ENCODE assay signal across 1 cellular context in the genomic region with DNA sequence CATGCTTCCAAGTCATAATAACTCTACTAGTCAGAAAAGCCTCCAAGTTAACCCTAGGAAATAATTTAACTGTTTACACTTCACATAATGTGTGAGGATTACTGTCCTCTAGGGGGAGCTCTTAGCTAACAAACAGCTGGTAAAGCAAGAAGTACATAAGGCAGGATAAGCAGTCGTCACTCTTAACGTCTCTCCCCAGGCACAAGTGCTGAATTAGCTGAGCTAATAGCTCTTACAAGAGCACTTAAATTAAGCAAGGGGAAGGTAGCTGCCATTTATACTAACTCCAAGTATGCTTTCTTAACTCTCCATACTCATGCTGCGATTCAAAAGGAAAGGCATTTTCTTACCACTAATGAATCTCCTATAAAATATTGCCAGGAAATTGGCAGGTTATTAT.
TF ChIP-seq lines count a peak whose summit lies in the region.

No MANE protein-coding gene starts in this region.

TF ChIP-seq in HEK293, 187 proteins besides CTCF, POLR2A, EP300 and RAD21 (continued from another document):
- TF ChIP-seq, protein P1, sequence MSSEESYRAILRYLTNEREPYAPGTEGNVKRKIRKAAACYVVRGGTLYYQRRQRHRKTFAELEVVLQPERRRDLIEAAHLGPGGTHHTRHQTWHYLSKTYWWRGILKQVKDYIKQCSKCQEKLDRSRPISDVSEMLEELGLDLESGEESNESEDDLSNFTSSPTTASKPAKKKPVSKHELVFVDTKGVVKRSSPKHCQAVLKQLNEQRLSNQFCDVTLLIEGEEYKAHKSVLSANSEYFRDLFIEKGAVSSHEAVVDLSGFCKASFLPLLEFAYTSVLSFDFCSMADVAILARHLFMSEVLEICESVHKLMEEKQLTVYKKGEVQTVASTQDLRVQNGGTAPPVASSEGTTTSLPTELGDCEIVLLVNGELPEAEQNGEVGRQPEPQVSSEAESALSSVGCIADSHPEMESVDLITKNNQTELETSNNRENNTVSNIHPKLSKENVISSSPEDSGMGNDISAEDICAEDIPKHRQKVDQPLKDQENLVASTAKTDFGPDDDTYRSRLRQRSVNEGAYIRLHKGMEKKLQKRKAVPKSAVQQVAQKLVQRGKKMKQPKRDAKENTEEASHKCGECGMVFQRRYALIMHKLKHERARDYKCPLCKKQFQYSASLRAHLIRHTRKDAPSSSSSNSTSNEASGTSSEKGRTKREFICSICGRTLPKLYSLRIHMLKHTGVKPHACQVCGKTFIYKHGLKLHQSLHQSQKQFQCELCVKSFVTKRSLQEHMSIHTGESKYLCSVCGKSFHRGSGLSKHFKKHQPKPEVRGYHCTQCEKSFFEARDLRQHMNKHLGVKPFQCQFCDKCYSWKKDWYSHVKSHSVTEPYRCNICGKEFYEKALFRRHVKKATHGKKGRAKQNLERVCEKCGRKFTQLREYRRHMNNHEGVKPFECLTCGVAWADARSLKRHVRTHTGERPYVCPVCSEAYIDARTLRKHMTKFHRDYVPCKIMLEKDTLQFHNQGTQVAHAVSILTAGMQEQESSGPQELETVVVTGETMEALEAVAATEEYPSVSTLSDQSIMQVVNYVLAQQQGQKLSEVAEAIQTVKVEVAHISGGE (tag by site-specific recombination; conservative IDR thresholded peaks at IDR 0.05; ENCODE audit: low read depth) = no peak
- TF ChIP-seq ZNF768 (tag by site-specific recombination; IDR thresholded peaks at IDR 0.05) (no peak), ZNF658 (tag by site-specific recombination; IDR thresholded peaks at IDR 0.05) (no peak), ZNF501 (tag by site-specific recombination; IDR thresholded peaks at IDR 0.05) (0 out of 2 replicates have a peak, but pooled peaks have one; percentile 47), ZNF610 (tag by site-specific recombination; IDR thresholded peaks at IDR 0.05; ENCODE audit: borderline replicate concordance) (no peak), SP7 (tag by site-specific recombination; IDR thresholded peaks at IDR 0.05) (peak; percentile 55; the same call in 1 of the 2 replicates), ZNF629 (tag by site-specific recombination; IDR thresholded peaks at IDR 0.05) (peak; percentile 40; the same call in 1 of the 2 replicates), HOXC10 (CRISPR knock-in tag; IDR thresholded peaks at IDR 0.05) (no peak), ZNF624 (tag by site-specific recombination; IDR thresholded peaks at IDR 0.05) (no peak), ZNF114 (tag by site-specific recombination; IDR thresholded peaks at IDR 0.05) (no peak), ZNF239 (tag by site-specific recombination; IDR thresholded peaks at IDR 0.05) (no peak), ZBTB17 (tag by site-specific recombination; IDR thresholded peaks at IDR 0.05) (peak; percentile 45; the same call in 1 of the 2 replicates), ZFP69B (tag by site-specific recombination; IDR thresholded peaks at IDR 0.05) (no peak), ZXDB (tag by site-specific recombination; IDR thresholded peaks at IDR 0.05) (no peak), ZNF654 (tag by site-specific recombination; IDR thresholded peaks at IDR 0.05; ENCODE audit: low read depth) (peak; percentile 97), KLF8 (tag by site-specific recombination; IDR thresholded peaks at IDR 0.05) (0 out of 2 replicates have a peak, but pooled peaks have one; percentile 17), ZNF792 (tag by site-specific recombination; IDR thresholded peaks at IDR 0.05) (peak; percentile 78; the same call in 1 of the 2 replicates), ZNF16 (tag by site-specific recombination; IDR thresholded peaks at IDR 0.05; ENCODE audit: low read depth) (no peak)
- TF ChIP-seq, protein P2, sequence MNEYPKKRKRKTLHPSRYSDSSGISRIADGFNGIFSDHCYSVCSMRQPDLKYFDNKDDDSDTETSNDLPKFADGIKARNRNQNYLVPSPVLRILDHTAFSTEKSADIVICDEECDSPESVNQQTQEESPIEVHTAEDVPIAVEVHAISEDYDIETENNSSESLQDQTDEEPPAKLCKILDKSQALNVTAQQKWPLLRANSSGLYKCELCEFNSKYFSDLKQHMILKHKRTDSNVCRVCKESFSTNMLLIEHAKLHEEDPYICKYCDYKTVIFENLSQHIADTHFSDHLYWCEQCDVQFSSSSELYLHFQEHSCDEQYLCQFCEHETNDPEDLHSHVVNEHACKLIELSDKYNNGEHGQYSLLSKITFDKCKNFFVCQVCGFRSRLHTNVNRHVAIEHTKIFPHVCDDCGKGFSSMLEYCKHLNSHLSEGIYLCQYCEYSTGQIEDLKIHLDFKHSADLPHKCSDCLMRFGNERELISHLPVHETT (tag by site-specific recombination; IDR thresholded peaks at IDR 0.05) = peak; percentile 74
- TF ChIP-seq, protein P3, sequence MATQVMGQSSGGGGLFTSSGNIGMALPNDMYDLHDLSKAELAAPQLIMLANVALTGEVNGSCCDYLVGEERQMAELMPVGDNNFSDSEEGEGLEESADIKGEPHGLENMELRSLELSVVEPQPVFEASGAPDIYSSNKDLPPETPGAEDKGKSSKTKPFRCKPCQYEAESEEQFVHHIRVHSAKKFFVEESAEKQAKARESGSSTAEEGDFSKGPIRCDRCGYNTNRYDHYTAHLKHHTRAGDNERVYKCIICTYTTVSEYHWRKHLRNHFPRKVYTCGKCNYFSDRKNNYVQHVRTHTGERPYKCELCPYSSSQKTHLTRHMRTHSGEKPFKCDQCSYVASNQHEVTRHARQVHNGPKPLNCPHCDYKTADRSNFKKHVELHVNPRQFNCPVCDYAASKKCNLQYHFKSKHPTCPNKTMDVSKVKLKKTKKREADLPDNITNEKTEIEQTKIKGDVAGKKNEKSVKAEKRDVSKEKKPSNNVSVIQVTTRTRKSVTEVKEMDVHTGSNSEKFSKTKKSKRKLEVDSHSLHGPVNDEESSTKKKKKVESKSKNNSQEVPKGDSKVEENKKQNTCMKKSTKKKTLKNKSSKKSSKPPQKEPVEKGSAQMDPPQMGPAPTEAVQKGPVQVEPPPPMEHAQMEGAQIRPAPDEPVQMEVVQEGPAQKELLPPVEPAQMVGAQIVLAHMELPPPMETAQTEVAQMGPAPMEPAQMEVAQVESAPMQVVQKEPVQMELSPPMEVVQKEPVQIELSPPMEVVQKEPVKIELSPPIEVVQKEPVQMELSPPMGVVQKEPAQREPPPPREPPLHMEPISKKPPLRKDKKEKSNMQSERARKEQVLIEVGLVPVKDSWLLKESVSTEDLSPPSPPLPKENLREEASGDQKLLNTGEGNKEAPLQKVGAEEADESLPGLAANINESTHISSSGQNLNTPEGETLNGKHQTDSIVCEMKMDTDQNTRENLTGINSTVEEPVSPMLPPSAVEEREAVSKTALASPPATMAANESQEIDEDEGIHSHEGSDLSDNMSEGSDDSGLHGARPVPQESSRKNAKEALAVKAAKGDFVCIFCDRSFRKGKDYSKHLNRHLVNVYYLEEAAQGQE (tag by site-specific recombination; IDR thresholded peaks at IDR 0.05) = peak; percentile 47; the same call in 1 of the 2 replicates
- TF ChIP-seq, protein P4, sequence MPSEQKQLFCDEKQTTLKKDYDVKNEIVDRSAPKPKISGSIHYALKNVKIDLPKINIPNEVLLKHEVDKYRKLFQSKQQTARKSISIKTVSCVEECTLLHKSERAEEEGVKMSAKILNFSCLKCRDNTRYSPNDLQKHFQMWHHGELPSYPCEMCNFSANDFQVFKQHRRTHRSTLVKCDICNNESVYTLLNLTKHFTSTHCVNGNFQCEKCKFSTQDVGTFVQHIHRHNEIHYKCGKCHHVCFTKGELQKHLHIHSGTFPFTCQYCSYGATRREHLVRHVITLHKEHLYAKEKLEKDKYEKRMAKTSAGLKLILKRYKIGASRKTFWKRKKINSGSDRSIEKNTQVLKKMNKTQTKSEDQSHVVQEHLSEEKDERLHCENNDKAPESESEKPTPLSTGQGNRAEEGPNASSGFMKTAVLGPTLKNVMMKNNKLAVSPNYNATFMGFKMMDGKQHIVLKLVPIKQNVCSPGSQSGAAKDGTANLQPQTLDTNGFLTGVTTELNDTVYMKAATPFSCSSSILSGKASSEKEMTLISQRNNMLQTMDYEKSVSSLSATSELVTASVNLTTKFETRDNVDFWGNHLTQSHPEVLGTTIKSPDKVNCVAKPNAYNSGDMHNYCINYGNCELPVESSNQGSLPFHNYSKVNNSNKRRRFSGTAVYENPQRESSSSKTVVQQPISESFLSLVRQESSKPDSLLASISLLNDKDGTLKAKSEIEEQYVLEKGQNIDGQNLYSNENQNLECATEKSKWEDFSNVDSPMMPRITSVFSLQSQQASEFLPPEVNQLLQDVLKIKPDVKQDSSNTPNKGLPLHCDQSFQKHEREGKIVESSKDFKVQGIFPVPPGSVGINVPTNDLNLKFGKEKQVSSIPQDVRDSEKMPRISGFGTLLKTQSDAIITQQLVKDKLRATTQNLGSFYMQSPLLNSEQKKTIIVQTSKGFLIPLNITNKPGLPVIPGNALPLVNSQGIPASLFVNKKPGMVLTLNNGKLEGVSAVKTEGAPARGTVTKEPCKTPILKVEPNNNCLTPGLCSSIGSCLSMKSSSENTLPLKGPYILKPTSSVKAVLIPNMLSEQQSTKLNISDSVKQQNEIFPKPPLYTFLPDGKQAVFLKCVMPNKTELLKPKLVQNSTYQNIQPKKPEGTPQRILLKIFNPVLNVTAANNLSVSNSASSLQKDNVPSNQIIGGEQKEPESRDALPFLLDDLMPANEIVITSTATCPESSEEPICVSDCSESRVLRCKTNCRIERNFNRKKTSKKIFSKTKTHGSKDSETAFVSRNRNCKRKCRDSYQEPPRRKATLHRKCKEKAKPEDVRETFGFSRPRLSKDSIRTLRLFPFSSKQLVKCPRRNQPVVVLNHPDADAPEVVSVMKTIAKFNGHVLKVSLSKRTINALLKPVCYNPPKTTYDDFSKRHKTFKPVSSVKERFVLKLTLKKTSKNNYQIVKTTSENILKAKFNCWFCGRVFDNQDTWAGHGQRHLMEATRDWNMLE (tag by site-specific recombination; conservative IDR thresholded peaks at IDR 0.05; ENCODE audit: low read depth) = no peak
TF ChIP-seq in HEK293: peak in this region for 15.
